ENCODE assay signal across 8 cellular contexts in genomic region chr17:49694847-49695697, GRCh38. TPM values are rescaled to one million over a fixed set of nuclear protein-coding genes. Genes with fewer than 3 reads are reported as not detected.
DNase-seq lines count a peak whose midpoint lies in the region; ATAC-seq and TF ChIP-seq lines count a peak whose summit lies in the region.

No MANE protein-coding gene starts in this region.

- H3K36me3 ChIP-seq in GM23248 (ENCODE audit: low read depth), result no peaks in the 10 kb centered on the region
- H3K36me3 ChIP-seq in PC-3 (ENCODE audit: low read depth, low read length), result no peaks in the 10 kb centered on the region
- no peaks in the 10 kb centered on the region for H3K36me3 ChIP-seq in ovary
- H3K36me3 ChIP-seq in upper lobe of left lung, result peaks cover 1 to 7% (median 3%) of the 10 kb centered on the region in 4 donors

- H3K27ac ChIP-seq in GM23248 (no peak overlapping the region), PC-3 (ENCODE audit: low read length) (no peak overlapping the region), ovary (no peak overlapping the region), upper lobe of left lung (peak overlapping the region in 1 of 4 donors; percentile 52)

- no peak for TF ChIP-seq EP300 in ovary (IDR thresholded peaks at IDR 0.05)
- no peak for TF ChIP-seq EP300 in upper lobe of left lung (IDR thresholded peaks at IDR 0.05)

- H2AFZ ChIP-seq in GM23248 (no peak overlapping the region), PC-3 (ENCODE audit: low read length) (peak overlapping the region; percentile 66)

- DNase-seq in AG10803 (ENCODE audit: low read depth), result peak; percentile 16
- peak; percentile 50 for DNase-seq in GM23248
- DNase-seq in PC-3, result peak; percentile 66
- DNase-seq in activated T-cell treated with anti-CD3 and anti-CD28 coated beads, Interleukin-2, amount 50 U/mL, for 48 hours, result peak; percentile 87 to 88
- DNase-seq in fibroblast of the aortic adventitia (ENCODE audit: low read depth), result peak; percentile 45
- peak; percentile 41 to 75 (median 70) for DNase-seq in ovary
- DNase-seq in upper lobe of left lung, result peak in 1 of 2 donors; percentile 60
- no peak for DNase-seq in globus pallidus (ENCODE audit: low spot score)

- no peaks in the 10 kb centered on the region for H3K79me2 ChIP-seq in GM23248 (ENCODE audit: insufficient read depth)
- no peaks in the 10 kb centered on the region for H3K79me2 ChIP-seq in PC-3 (ENCODE audit: low read length)

- peak; percentile 33 for TF ChIP-seq POLR2A in ovary (IDR thresholded peaks at IDR 0.05)
- TF ChIP-seq POLR2A in upper lobe of left lung (IDR thresholded peaks at IDR 0.05), result no peak

- H3K4me1 ChIP-seq in GM23248 (ENCODE audit: insufficient read depth), result no peaks in the 10 kb centered on the region
- H3K4me1 ChIP-seq in PC-3 (ENCODE audit: insufficient read depth, low read length), result no peaks in the 10 kb centered on the region
- peaks cover 3% of the 10 kb centered on the region for H3K4me1 ChIP-seq in ovary (ENCODE audit: insufficient read depth)
- peaks cover 8 to 23% (median 13%) of the 10 kb centered on the region in 4 donors for H3K4me1 ChIP-seq in upper lobe of left lung

- intact Hi-C loops in PC-3 (cut with micrococcal nuclease) (loop anchor here (1.0 to 2.0 kb wide), 2 partner anchors 78 to 127 kb away; no protein-coding TSS in a partner anchor), ovary (cut with DNase I) (loop anchor here (1.0 to 5.0 kb wide), 4 partner anchors 126 to 297 kb away; no protein-coding TSS in a partner anchor)

- no peak overlapping the region for H3K4me3 ChIP-seq in AG10803 (ENCODE audit: low read length)
- no peak overlapping the region for H3K4me3 ChIP-seq in GM23248
- H3K4me3 ChIP-seq in PC-3 (ENCODE audit: low read length), result peak overlapping the region; percentile 47
- no peak overlapping the region for H3K4me3 ChIP-seq in fibroblast of the aortic adventitia (ENCODE audit: low read depth, low read length)
- H3K4me3 ChIP-seq in ovary, result no peak overlapping the region
- no peak overlapping the region for H3K4me3 ChIP-seq in upper lobe of left lung

- no peaks in the 10 kb centered on the region for H3K9me2 ChIP-seq in GM23248 (ENCODE audit: insufficient read depth)
- H3K9me2 ChIP-seq in PC-3 (replicated peaks; ENCODE audit: low read length), result no peaks in the 10 kb centered on the region

- H3K9ac ChIP-seq in GM23248 (no peak overlapping the region), PC-3 (ENCODE audit: low read length) (no peak overlapping the region)

- H3K4me2 ChIP-seq in GM23248 (ENCODE audit: unreplicated experiment) (no peak overlapping the region), PC-3 (ENCODE audit: low read length) (peak overlapping the region; percentile 77)

- no peaks in the 10 kb centered on the region for H3K9me3 ChIP-seq in GM23248 (ENCODE audit: low read depth)
- no peaks in the 10 kb centered on the region for H3K9me3 ChIP-seq in PC-3 (ENCODE audit: low read length)
- H3K9me3 ChIP-seq in ovary, result no peaks in the 10 kb centered on the region
- H3K9me3 ChIP-seq in upper lobe of left lung, result no peaks in the 10 kb centered on the region

- CTCF ChIA-PET in PC-3 (lab: Charles Lee), result interaction anchor here (0.6 to 2.5 kb wide), 4 partner anchors 125 to 137 kb away, joined by 3 to 13 read pairs (median 5); no protein-coding TSS in a partner anchor

- no peaks in the 10 kb centered on the region for H3F3A ChIP-seq in GM23248 (ENCODE audit: insufficient read depth)
- no peaks in the 10 kb centered on the region for H3F3A ChIP-seq in PC-3 (ENCODE audit: low read length, unreplicated experiment)

- WGBS in GM23248 (ENCODE audit: low coverage in 1 of 2, low lambda C conversion rate in 2 of 2, missing lambda C conversion rate in 2 of 2), 2 experiments, result 11% methylated on average over 16 of the region's 16 CpGs
- 19 to 25% (median 24%) methylated on average over 16 of the region's 16 CpGs for WGBS in ovary, 3 donors
- 32 to 37% methylated on average over 16 of the region's 16 CpGs for WGBS in upper lobe of left lung, 2 donors

- BruUV-seq in PC-3 (replicated peaks; lab: Mats Ljungman, UMichigan), result no TSS peak

- peak; percentile 49 for ATAC-seq in PC-3
- ATAC-seq in upper lobe of left lung (ENCODE audit: low FRiP score in 2 of 2), result peak; percentile 70 to 77

- POLR2A ChIA-PET in PC-3 (lab: Charles Lee; ENCODE audit: unreplicated experiment), result no interaction called here

- TF ChIP-seq CTCF in AG10803 (conservative IDR thresholded peaks at IDR 0.05; ENCODE audit: low read length), result peak; percentile 91
- TF ChIP-seq CTCF in PC-3 (conservative IDR thresholded peaks at IDR 0.05; ENCODE audit: low read depth, low read length), result peak; percentile 99
- TF ChIP-seq CTCF in fibroblast of the aortic adventitia (IDR thresholded peaks at IDR 0.05; ENCODE audit: insufficient read depth, low read length), result peak; percentile 91
- peak; percentile 86 to 93 (median 90) for TF ChIP-seq CTCF in ovary (IDR thresholded peaks at IDR 0.05)
- TF ChIP-seq CTCF in upper lobe of left lung (IDR thresholded peaks at IDR 0.05), result peak; percentile 80 to 93 (median 87)

- H3K27me3 ChIP-seq in GM23248 (replicated peaks; ENCODE audit: insufficient read depth) (no peaks in the 10 kb centered on the region), PC-3 (ENCODE audit: low read length) (no peaks in the 10 kb centered on the region), ovary (no peaks in the 10 kb centered on the region), upper lobe of left lung (no peaks in the 10 kb centered on the region)

- no peaks in the 10 kb centered on the region for H4K20me1 ChIP-seq in GM23248 (ENCODE audit: insufficient read depth)
- no peaks in the 10 kb centered on the region for H4K20me1 ChIP-seq in PC-3 (ENCODE audit: low read length)

- in situ Hi-C loops in GM23248 (cut with MboI), result loop anchor here (10.0 kb wide), 1 partner anchor 270 kb away; no protein-coding TSS in a partner anchor

RNA-seq across cellular contexts. Expression of gene SLC35B1, which starts 12.7 kb away (rescaled TPM):
- total RNA-seq in GM23248 (2014; rRNA removed; shearing (Covaris generic)), result 38.3 and 71.7 TPM in 2 replicates
- polyA plus RNA-seq in GM23248 (2016; fragmentation: Nextera tagmentation; extraction: Ambion mirVana), result 66.5 and 70.3 TPM in 2 replicates
- total RNA-seq in PC-3 (2014; rRNA removed), result 199 and 211 TPM in 2 replicates
- 24.5 and 59.7 TPM in 2 replicates for total RNA-seq in fibroblast of the aortic adventitia (ENCODE audit: low replicate concordance)
- 10 to 100 TPM; 22.9 to 53.3 (median 28.8) TPM for total RNA-seq in ovary
- polyA plus RNA-seq in ovary, result 10 to 100 TPM; 20.9 to 41.0 TPM
- 10 to 100 TPM; 16.2 to 57.4 (median 42.2) TPM for total RNA-seq in upper lobe of left lung

RNA-seq across cellular contexts. Expression of gene SPOP, which starts 17.2 kb away (rescaled TPM):
- 40.5 and 69.8 TPM in 2 replicates for total RNA-seq in GM23248 (2014; rRNA removed; shearing (Covaris generic))
- polyA plus RNA-seq in GM23248 (2016; fragmentation: Nextera tagmentation; extraction: Ambion mirVana), result 64.1 and 66.0 TPM in 2 replicates
- total RNA-seq in PC-3 (2014; rRNA removed), result 52.9 and 54.7 TPM in 2 replicates
- 46.1 and 85.4 TPM in 2 replicates for total RNA-seq in fibroblast of the aortic adventitia (ENCODE audit: low replicate concordance)
- 10 to 100 TPM; 47.9 to 87.3 (median 76.1) TPM for total RNA-seq in ovary
- polyA plus RNA-seq in ovary, result 10 to 100 TPM; 44.5 to 75.4 TPM
- 10 to 100 TPM; 56.6 to 99.2 (median 80.4) TPM for total RNA-seq in upper lobe of left lung
